Comparison of ENCODE assay signal across 5 cellular contexts in genomic region chr9:90694187-90694586, GRCh38. TPM values are rescaled to one million over a fixed set of nuclear protein-coding genes. Genes with fewer than 3 reads are reported as not detected.
"Had no signal": no experiment of that assay in that cellular context is flagged by ENCODE, and none has a peak within 500 bp of the region (broad histone marks: within the 10 kb centered on the region; RNA-seq: fewer than 3 reads in every experiment).

No MANE protein-coding gene starts in this region.

RNA-seq across cellular contexts. Expression of gene DIRAS2, which starts 51.6 kb away (rescaled TPM):
- total RNA-seq: M059J, PC-3, Right ventricle myocardium superior, SJSA1 had no signal
- polyA plus RNA-seq: SK-N-SH had no signal
